In the genomic region with DNA sequence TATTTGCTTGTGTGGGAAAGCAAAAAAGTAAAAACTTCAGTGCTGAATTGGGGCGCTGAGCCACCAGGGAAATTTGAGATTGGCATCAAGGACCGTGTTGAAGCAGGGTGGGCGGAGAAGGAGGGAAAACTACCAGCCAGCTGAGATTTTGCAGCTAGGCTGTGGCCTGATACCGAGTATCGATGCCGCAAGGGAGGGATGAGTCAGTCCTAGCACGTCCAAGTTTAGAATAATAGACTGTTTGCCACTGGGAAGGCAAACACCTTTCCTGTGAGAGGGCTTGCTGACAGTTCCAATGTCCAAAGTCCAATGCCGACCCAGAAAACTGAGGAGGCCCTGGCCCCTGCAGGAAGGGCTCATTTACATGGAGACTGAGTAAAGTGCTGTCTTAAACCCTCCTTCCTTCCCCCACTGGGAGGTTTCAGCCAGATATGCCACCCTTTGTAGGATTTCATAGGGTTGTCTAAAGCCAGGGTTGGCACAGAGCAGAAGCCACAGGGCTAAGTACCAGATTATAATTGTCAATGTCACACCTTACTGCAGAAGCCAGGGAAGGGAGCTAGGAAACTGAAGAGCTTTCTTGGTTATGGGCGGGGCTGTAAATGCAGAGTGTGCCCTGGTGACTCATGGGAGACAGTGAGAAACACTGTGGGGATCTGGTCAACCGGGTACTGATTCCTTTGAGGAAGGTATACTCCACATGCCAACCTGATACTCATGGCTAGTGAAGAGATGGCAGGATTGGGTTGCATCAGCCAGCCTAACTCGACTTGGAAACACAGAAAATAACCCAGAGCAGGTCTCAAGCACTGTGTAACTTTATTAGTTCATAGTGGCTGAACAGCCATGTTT, we compare ENCODE assay signal across 8 cellular contexts. TPM values are rescaled to one million over a fixed set of nuclear protein-coding genes. Genes with fewer than 3 reads are reported as not detected.
DNase-seq lines count a peak whose midpoint lies in the region; ATAC-seq, FAIRE-seq and TF ChIP-seq lines count a peak whose summit lies in the region.

No MANE protein-coding gene starts in this region.

- no peaks in the 10 kb centered on the region for H3K36me3 ChIP-seq in mammary epithelial cell (ENCODE audit: insufficient read depth, low read length)
- no peaks in the 10 kb centered on the region for H3K36me3 ChIP-seq in left lung
- no peaks in the 10 kb centered on the region for H3K36me3 ChIP-seq in transverse colon

- H3K27ac ChIP-seq in mammary epithelial cell (ENCODE audit: insufficient read depth, low read depth, low read length) (peak overlapping the region; percentile 100), left lung (peak overlapping the region; percentile 14 to 80), transverse colon (peak overlapping the region; percentile 81 to 88 (median 86))

- H3K4me1 ChIP-seq in mammary epithelial cell (ENCODE audit: insufficient read depth, low read length): peaks cover 24% of the 10 kb centered on the region
- peaks cover 15 to 20% of the 10 kb centered on the region in 2 donors for H3K4me1 ChIP-seq in left lung
- peaks cover 4 to 31% (median 16%) of the 10 kb centered on the region in 4 donors for H3K4me1 ChIP-seq in transverse colon

- no peaks in the 10 kb centered on the region for H3K27me3 ChIP-seq in mammary epithelial cell (ENCODE audit: insufficient read depth, low read length)
- no peaks in the 10 kb centered on the region for H3K27me3 ChIP-seq in left lung
- no peaks in the 10 kb centered on the region for H3K27me3 ChIP-seq in transverse colon

- peak overlapping the region in 2 of 3 experiments; percentile 7 to 20 for H3K4me3 ChIP-seq in mammary epithelial cell (replicated peaks in 1 of 3; ENCODE audit: insufficient read depth in 1 of 3, low read depth in 2 of 3, low read length in 3 of 3)
- no peak overlapping the region for H3K4me3 ChIP-seq in left lung
- peak overlapping the region in 1 of 4 donors; percentile 17 for H3K4me3 ChIP-seq in transverse colon

- TF ChIP-seq CTCF in mammary epithelial cell (conservative IDR thresholded peaks at IDR 0.05 in 1 of 2, IDR thresholded peaks at IDR 0.05 in 1 of 2; ENCODE audit: extremely low read depth in 1 of 2, insufficient read depth in 1 of 2, low read depth in 1 of 2, low read length in 2 of 2) (no peak), left lung (IDR thresholded peaks at IDR 0.05) (no peak), transverse colon (IDR thresholded peaks at IDR 0.05) (no peak), D721Med (IDR thresholded peaks at IDR 0.05; ENCODE audit: insufficient read depth, missing control alignments) (no peak)

- CTCF ChIA-PET in mammary epithelial cell (lab: Charles Lee; ENCODE audit: low non-redundant PET): interaction anchor here (0.6 kb wide), 1 partner anchor 13 kb away, joined by 12 read pairs; no protein-coding TSS in a partner anchor

- TF ChIP-seq EP300 in transverse colon (IDR thresholded peaks at IDR 0.05; ENCODE audit: low read depth): no peak

- peak; percentile 68 for DNase-seq in H4 (ENCODE audit: low spot score)
- peak; percentile 19 for DNase-seq in NCI-H2227 (lab: John Stamatoyannopoulos, UW; ENCODE audit: unreplicated experiment)
- peak; percentile 96 for DNase-seq in mammary epithelial cell
- no peak for DNase-seq in left lung
- peak; percentile 74 for DNase-seq in transverse colon
- DNase-seq in D721Med (ENCODE audit: insufficient read length, low spot score): no peak
- DNase-seq in G401 (ENCODE audit: low spot score): no peak
- no peak for DNase-seq in foreskin melanocyte

- TF ChIP-seq POLR2A in transverse colon (IDR thresholded peaks at IDR 0.05): peak; percentile 50

- peak overlapping the region; percentile 91 for H2AFZ ChIP-seq in mammary epithelial cell (ENCODE audit: low read depth, low read length)

- peak overlapping the region; percentile 91 for H3K9ac ChIP-seq in mammary epithelial cell (ENCODE audit: insufficient read depth, low read length)

- FAIRE-seq in D721Med (lab: Jason Lieb, UNC): no peak

- ATAC-seq in left lung: peak; percentile 92

- no peaks in the 10 kb centered on the region for H3K79me2 ChIP-seq in mammary epithelial cell (ENCODE audit: insufficient read depth, low read length)

- TSS peak; percentile 92 for BruUV-seq in mammary epithelial cell (replicated peaks; lab: Mats Ljungman, UMichigan)

- in situ Hi-C loops in mammary epithelial cell (cut with MboI; ENCODE audit: low sequenced_read_pairs in 2 of 2): no loop called here
- in situ Hi-C loops in transverse colon (cut with MboI; ENCODE audit: low pct_ligation_motif_present in 1 of 4, low pct_unique_long_range_greater_than_20kb in 1 of 4, low sequenced_read_pairs in 3 of 4): no loop called here
- in situ Hi-C loops in G401 (cut with HindIII; ENCODE audit: low sequenced_read_pairs): no loop called here

- dilution Hi-C loops in mammary epithelial cell (cut with HindIII; ENCODE audit: low sequenced_read_pairs): no loop called here

- no peaks in the 10 kb centered on the region for H3K9me3 ChIP-seq in mammary epithelial cell (replicated peaks; ENCODE audit: insufficient read depth, low read length)
- no peaks in the 10 kb centered on the region for H3K9me3 ChIP-seq in left lung
- H3K9me3 ChIP-seq in transverse colon: no peaks in the 10 kb centered on the region

- H3K4me2 ChIP-seq in mammary epithelial cell (ENCODE audit: insufficient read depth, low read depth, low read length): peak overlapping the region; percentile 78

- 3% methylated on average over 10 of the region's 11 CpGs for WGBS in mammary epithelial cell (ENCODE audit: low coverage, missing lambda C conversion rate)
- WGBS in transverse colon (ENCODE audit: low coverage in 1 of 2), 2 donors: 42 to 44% methylated on average over 2 to 11 of the region's 11 CpGs

- no peaks in the 10 kb centered on the region for H4K20me1 ChIP-seq in mammary epithelial cell (ENCODE audit: insufficient read depth, low read length)

- intact Hi-C loops in mammary epithelial cell (cut with micrococcal nuclease) (loop anchor here (1.0 kb wide), 1 partner anchor 28 kb away; no protein-coding TSS in a partner anchor), left lung (cut with DNase I) (no loop called here), transverse colon (cut with DNase I; ENCODE audit: low total_unique reads) (no loop called here)

RNA-seq across cellular contexts. Expression of a gene that starts 28.4 kb away (rescaled TPM):
- total RNA-seq in H4 (2014; rRNA removed; shearing (Covaris generic)): 5.3 and 6.1 TPM in 2 replicates
- total RNA-seq in mammary epithelial cell (10 to 100 TPM; 14.5 to 27.2 TPM), left lung (10 to 100 TPM; 31.7 to 39.6 TPM), transverse colon (10 to 100 TPM; 52.4 to 98.4 (median 76.0) TPM)
- 12.4 TPM for polyA plus RNA-seq in mammary epithelial cell
- polyA minus RNA-seq in mammary epithelial cell: 34.1 TPM
- total RNA-seq in G401 (2014; rRNA removed; shearing (Covaris generic)): 25.4 and 38.0 TPM in 2 replicates

Comparison
In these comparisons a context has a peak if more than half of its experiments do, and no peak if none do; other contexts are left out.
1. DNase-seq: peak in H4 (single experiment), NCI-H2227 (single experiment), mammary epithelial cell (single experiment) and transverse colon (single experiment); none in left lung (0 of 2), D721Med (single experiment), G401 (single experiment) and foreskin melanocyte (single experiment).
2. H3K27ac ChIP-seq: peak in every context shown above with its lines; median percentile 100 in mammary epithelial cell; 86 in transverse colon; 47 in left lung.
3. H3K4me3 ChIP-seq: peak in mammary epithelial cell (2 of 3); none in left lung (0 of 2).